8 cellular contexts compared by ENCODE assay signal in the genomic region with DNA sequence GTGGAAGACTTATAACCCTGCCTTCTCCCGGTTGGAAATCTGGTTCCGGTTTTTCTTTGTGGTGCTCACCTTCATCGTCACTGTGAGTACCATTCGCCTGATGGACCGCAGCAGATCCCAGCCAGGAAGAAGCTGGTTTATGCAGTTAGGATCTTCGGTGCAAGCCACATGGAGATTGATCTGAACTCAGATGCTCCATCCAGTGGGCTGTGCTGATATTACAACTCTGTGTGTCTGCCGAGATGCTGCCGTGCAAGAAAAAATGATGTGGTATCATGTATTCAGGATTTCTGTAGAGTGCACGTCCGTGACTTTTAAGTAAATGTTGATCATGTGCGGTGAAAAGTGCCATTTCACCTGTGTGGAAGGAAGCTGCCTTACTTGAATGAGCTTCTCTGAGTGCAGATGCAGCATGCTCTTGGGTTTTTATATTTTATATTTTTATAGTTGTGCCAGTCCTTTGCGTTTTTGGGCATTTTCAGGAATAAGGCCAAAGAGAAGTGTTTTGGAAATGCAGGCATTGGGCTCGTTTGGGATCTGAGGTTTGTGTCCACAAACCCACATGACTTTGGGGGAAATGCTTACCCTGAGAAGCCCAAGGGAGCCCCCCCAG. TPM values are rescaled to one million over a fixed set of nuclear protein-coding genes. Genes with fewer than 3 reads are reported as not detected.
A peak's percentile ranks its signal among the peaks of the same experiment; 100 is the strongest.
DNase-seq lines count a peak whose midpoint lies in the region; ATAC-seq and TF ChIP-seq lines count a peak whose summit lies in the region.

No MANE protein-coding gene starts in this region.

- no peaks in the 10 kb centered on the region for H3K9me3 ChIP-seq in left ventricle myocardium inferior (replicated peaks)

- intact Hi-C loops in left ventricle myocardium inferior (cut with micrococcal nuclease), result loop anchor here (5.0 to 10.0 kb wide), 2 partner anchors 91 to 388 kb away; no protein-coding TSS in a partner anchor

- H3K36me3 ChIP-seq in left ventricle myocardium inferior, result peaks cover 35% of the 10 kb centered on the region

- ATAC-seq in HG03565 (IDR thresholded peaks at IDR 0.05; ENCODE audit: unreplicated experiment), result no peak
- ATAC-seq in HG02610 (IDR thresholded peaks at IDR 0.05; ENCODE audit: unreplicated experiment), result no peak

- peaks cover 16% of the 10 kb centered on the region for H3K4me1 ChIP-seq in left ventricle myocardium inferior

- DNase-seq in GM03348 (ENCODE audit: low spot score) (peak; percentile 86), MV-4-11 (lab: John Stamatoyannopoulos, UW) (peak; percentile 18), SKM-1 treated with dmso at 0.1 percent for 144 hours (lab: John Stamatoyannopoulos, UW; ENCODE audit: unreplicated experiment) (peak; percentile 17), amniotic epithelial cell (ENCODE audit: low read depth) (peak; percentile 73), left ventricle myocardium inferior (no peak), renal cortical epithelial cell (ENCODE audit: low read depth) (peak; percentile 75)

- H3K27me3 ChIP-seq in left ventricle myocardium inferior (ENCODE audit: low read depth), result no peaks in the 10 kb centered on the region

- TF ChIP-seq CTCF in left ventricle myocardium inferior (IDR thresholded peaks at IDR 0.05; ENCODE audit: borderline replicate concordance), result peak; percentile 83

- no peak overlapping the region for H3K27ac ChIP-seq in left ventricle myocardium inferior (replicated peaks)

- H3K4me3 ChIP-seq in left ventricle myocardium inferior, result no peak overlapping the region

RNA-seq across cellular contexts. Expression of gene DYNLT1, which starts 39.2 kb away (rescaled TPM):
- total RNA-seq in left ventricle myocardium inferior (126 TPM), renal cortical epithelial cell (109 and 164 TPM in 2 replicates)

RNA-seq across cellular contexts. Expression of gene SYTL3, which starts 44.5 kb away (rescaled TPM):
- total RNA-seq in left ventricle myocardium inferior, result 11.2 TPM
- 10.3 and 19.3 TPM in 2 replicates for total RNA-seq in renal cortical epithelial cell

RNA-seq across cellular contexts. Expression of gene TMEM181, which starts 45.5 kb away (rescaled TPM):
- total RNA-seq in left ventricle myocardium inferior, result 8.8 TPM
- total RNA-seq in renal cortical epithelial cell, result 25.0 and 40.2 TPM in 2 replicates
